Comparison of ENCODE assay signal across 18 cellular contexts in the genomic region with DNA sequence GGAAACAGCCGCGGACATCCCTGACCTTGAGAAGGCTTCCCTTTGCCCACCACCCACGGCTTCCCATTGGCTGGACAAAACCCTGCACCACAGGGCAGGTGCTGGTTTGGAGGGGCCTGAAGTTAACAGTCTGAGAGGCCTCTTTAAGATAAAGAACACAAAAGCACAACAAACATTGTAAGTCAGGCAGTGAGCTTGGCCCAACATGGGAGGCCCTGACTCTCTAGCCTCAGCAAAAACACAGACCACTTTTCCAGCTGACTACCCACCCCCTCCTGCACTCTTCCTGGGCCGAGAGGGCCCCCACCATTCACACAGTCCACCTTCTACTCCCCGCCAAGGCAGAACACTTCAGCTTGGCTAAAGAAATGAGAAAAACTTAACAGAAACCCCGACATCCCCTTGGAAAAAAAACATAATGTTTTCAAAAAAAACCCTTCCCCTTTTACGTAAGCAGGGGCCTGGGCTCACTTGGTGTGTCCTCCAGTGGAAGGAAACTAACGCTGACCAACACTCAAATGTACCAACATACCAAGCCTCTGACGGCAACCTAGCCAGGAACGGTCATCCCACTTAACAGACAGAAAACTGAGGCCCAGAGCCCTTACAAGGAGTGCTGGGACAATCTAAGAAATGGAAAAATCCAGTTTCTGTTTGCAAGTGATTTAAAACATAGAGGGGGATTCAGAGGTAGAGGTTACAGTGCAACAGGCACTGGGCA.
A peak's percentile ranks its signal among the peaks of the same experiment; 100 is the strongest.
DNase-seq lines count a peak whose midpoint lies in the region; ATAC-seq and TF ChIP-seq lines count a peak whose summit lies in the region.
"Had no signal": no experiment of that assay in that cellular context is flagged by ENCODE, and none has a peak within 500 bp of the region (broad histone marks: within the 10 kb centered on the region; RNA-seq: fewer than 3 reads in every experiment).

No MANE protein-coding gene starts in this region.

- no peaks in the 10 kb centered on the region for H3K9me3 Mint-ChIP-seq in activated CD8-positive, alpha-beta memory T cell treated with anti-CD3 and anti-CD28 coated beads, Interleukin-2, amount 10 ng/mL, durations not matched to agents 7 days and 5 days (ENCODE audit: low read depth)
- H3K9me3 Mint-ChIP-seq in neural progenitor cell (no peaks in the 10 kb centered on the region), type B pancreatic cell (no peaks in the 10 kb centered on the region)
- H3K9me3 Mint-ChIP-seq: CD4-positive, alpha-beta T cell had no signal

- WGBS in psoas muscle, 3 donors: 77 to 81% (median 81%) methylated on average over 10 of the region's 10 CpGs

- H4K20me1 ChIP-seq in neural progenitor cell (ENCODE audit: low read depth): no peaks in the 10 kb centered on the region

- H2AFZ ChIP-seq in neural progenitor cell (replicated peaks): no peak overlapping the region
- H2AFZ ChIP-seq: GM23248 had no signal

- H3K36me3 Mint-ChIP-seq in activated CD8-positive, alpha-beta memory T cell treated with anti-CD3 and anti-CD28 coated beads, Interleukin-2, amount 10 ng/mL, durations not matched to agents 7 days and 5 days: no peaks in the 10 kb centered on the region
- H3K36me3 Mint-ChIP-seq in neural progenitor cell: no peaks in the 10 kb centered on the region
- H3K36me3 Mint-ChIP-seq in type B pancreatic cell: no peaks in the 10 kb centered on the region

- H3K4me1 ChIP-seq in neural progenitor cell (peaks cover 40% of the 10 kb centered on the region), psoas muscle (peaks cover 12% of the 10 kb centered on the region)
- H3K4me1 ChIP-seq: A549, HAP-1 had no signal

- peaks cover 13% of the 10 kb centered on the region for H3F3A ChIP-seq in neural progenitor cell (ENCODE audit: low read depth)

- no peak overlapping the region for H3K27ac ChIP-seq in neural progenitor cell
- peak overlapping the region; percentile 85 for H3K27ac ChIP-seq in psoas muscle
- H3K27ac ChIP-seq: 22Rv1, A549, C4-2B, GM23248 had no signal

- H3K4me3 ChIP-seq in neural progenitor cell (no peak overlapping the region), psoas muscle (no peak overlapping the region)
- H3K4me3 ChIP-seq: A549, GM23248, HAP-1 had no signal

- no peak overlapping the region for H3K4me3 Mint-ChIP-seq in activated CD8-positive, alpha-beta memory T cell treated with anti-CD3 and anti-CD28 coated beads, Interleukin-2, amount 10 ng/mL, durations not matched to agents 7 days and 5 days
- H3K4me3 Mint-ChIP-seq in neural progenitor cell (peak overlapping the region; percentile 12), type B pancreatic cell (no peak overlapping the region)
- H3K4me3 Mint-ChIP-seq: CD4-positive, alpha-beta T cell had no signal

- no peaks in the 10 kb centered on the region for H3K4me1 Mint-ChIP-seq in activated CD8-positive, alpha-beta memory T cell treated with anti-CD3 and anti-CD28 coated beads, Interleukin-2, amount 10 ng/mL, durations not matched to agents 7 days and 5 days
- H3K4me1 Mint-ChIP-seq in neural progenitor cell (peaks cover 66% of the 10 kb centered on the region), type B pancreatic cell (ENCODE audit: unreplicated experiment) (peaks cover 51% of the 10 kb centered on the region)

- no peaks in the 10 kb centered on the region for H3K9me3 ChIP-seq in neural progenitor cell (ENCODE audit: low read depth)
- no peaks in the 10 kb centered on the region for H3K9me3 ChIP-seq in psoas muscle
- H3K9me3 ChIP-seq: A549, HAP-1 had no signal

- no peak overlapping the region for H3K9ac ChIP-seq in neural progenitor cell
- H3K9ac ChIP-seq: GM23248 had no signal

- no peak overlapping the region for H3K27ac Mint-ChIP-seq in activated CD8-positive, alpha-beta memory T cell treated with anti-CD3 and anti-CD28 coated beads, Interleukin-2, amount 10 ng/mL, durations not matched to agents 7 days and 5 days
- peak overlapping the region; percentile 46 for H3K27ac Mint-ChIP-seq in neural progenitor cell
- H3K27ac Mint-ChIP-seq in type B pancreatic cell: peak overlapping the region; percentile 9
- H3K27ac Mint-ChIP-seq: CD4-positive, alpha-beta T cell had no signal

- no peaks in the 10 kb centered on the region for H3K27me3 Mint-ChIP-seq in activated CD8-positive, alpha-beta memory T cell treated with anti-CD3 and anti-CD28 coated beads, Interleukin-2, amount 10 ng/mL, durations not matched to agents 7 days and 5 days
- H3K27me3 Mint-ChIP-seq in neural progenitor cell (ENCODE audit: insufficient read depth, low read depth) (peaks cover 16% of the 10 kb centered on the region), type B pancreatic cell (no peaks in the 10 kb centered on the region)
- H3K27me3 Mint-ChIP-seq: CD4-positive, alpha-beta T cell had no signal

- H3K79me2 ChIP-seq in neural progenitor cell (ENCODE audit: low read depth): peaks cover 13% of the 10 kb centered on the region

- ATAC-seq in activated CD8-positive, alpha-beta memory T cell treated with anti-CD3 and anti-CD28 coated beads, Interleukin-2, amount 10 ng/mL, durations not matched to agents 7 days and 5 days: no peak
- no peak for ATAC-seq in psoas muscle
- no peak for ATAC-seq in GM18870 (IDR thresholded peaks at IDR 0.05; ENCODE audit: unreplicated experiment)
- no peak for ATAC-seq in GM19467 (IDR thresholded peaks at IDR 0.05; ENCODE audit: unreplicated experiment)
- ATAC-seq: A549 had no signal

- H3K36me3 ChIP-seq in neural progenitor cell (no peaks in the 10 kb centered on the region), psoas muscle (ENCODE audit: insufficient read depth in 1 of 2, low read depth in 1 of 2) (no peaks in the 10 kb centered on the region)
- H3K36me3 ChIP-seq: HAP-1 had no signal

- CTCF ChIA-PET in activated CD8-positive, alpha-beta memory T cell treated with anti-CD3 and anti-CD28 coated beads, Interleukin-2, amount 10 ng/mL, durations not matched to agents 7 days and 5 days (lab: Charles Lee): no interaction called here

- no peak overlapping the region for H3K4me2 ChIP-seq in neural progenitor cell
- H3K4me2 ChIP-seq: A549 had no signal

- H3K27me3 ChIP-seq in neural progenitor cell: no peaks in the 10 kb centered on the region
- no peaks in the 10 kb centered on the region for H3K27me3 ChIP-seq in psoas muscle (ENCODE audit: insufficient read depth in 3 of 3, low read length in 2 of 3)

- TF ChIP-seq CTCF in neural progenitor cell (IDR thresholded peaks at IDR 0.05): no peak
- no peak for TF ChIP-seq CTCF in psoas muscle (IDR thresholded peaks at IDR 0.05)
- TF ChIP-seq CTCF in type B pancreatic cell (conservative IDR thresholded peaks at IDR 0.05): no peak

- peak; percentile 16 for DNase-seq in activated CD8-positive, alpha-beta memory T cell treated with anti-CD3 and anti-CD28 coated beads, Interleukin-2, amount 10 ng/mL, durations not matched to agents 7 days and 5 days
- DNase-seq in activated CD8-positive, alpha-beta memory T cell treated with anti-CD3 and anti-CD28 coated beads for 24 hours: no peak
- DNase-seq in neural progenitor cell (ENCODE audit: low spot score) (no peak), psoas muscle (no peak), type B pancreatic cell (ENCODE audit: extremely low spot score, unreplicated experiment) (no peak), NCI-H2196 (lab: John Stamatoyannopoulos, UW; ENCODE audit: unreplicated experiment) (no peak)
- DNase-seq: AML-193; CD4-positive, alpha-beta T cell; DMS153; DMS79; GDM1; GM23248 had no signal

- intact Hi-C loops in psoas muscle (cut with DNase I): loop anchor here in 1 of 2 donors (2.0 kb wide), 1 partner anchor 83 kb away; no protein-coding TSS in a partner anchor
